8 cellular contexts compared by ENCODE assay signal in the genomic region with DNA sequence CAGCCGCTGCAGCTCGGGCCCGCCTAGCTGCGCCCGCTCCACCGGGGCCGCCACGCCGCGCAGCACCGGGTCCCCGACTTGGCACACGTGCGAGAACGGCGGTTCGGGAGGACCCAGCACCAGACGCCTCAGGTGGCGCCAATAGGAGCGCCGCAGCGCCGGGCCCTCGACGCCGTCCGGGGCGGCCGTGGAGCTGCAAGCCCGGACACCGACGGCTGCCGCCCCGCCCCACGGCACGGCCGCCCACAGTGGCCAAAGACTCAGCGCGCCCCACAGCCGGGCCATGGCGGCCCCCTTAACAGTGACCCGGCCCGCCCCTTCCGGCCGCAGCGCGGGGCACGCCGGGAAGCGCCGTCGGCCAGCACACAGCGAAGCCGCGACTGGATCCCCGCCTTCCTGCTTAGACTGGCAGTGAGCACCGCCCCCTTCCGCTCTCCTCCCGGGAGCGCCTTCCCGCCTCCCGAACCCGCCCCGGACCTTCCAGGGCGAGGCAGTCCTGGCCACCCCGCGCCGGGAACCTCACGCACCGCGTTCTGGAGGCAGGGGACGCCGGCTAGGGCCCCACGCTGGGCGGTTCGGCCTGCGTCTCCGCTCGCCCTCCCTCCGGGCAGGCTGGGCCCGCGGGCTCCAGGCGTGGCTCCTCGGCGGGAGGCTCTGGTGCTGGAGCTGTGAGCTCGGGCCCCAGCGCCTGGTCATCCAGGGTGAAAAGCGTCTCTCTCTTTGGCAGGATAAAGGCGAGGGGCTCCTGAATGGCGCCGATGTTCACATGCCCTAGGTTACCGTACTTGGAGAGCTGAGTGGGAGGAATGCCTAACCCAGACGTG. TPM values are rescaled to one million over a fixed set of nuclear protein-coding genes. Genes with fewer than 3 reads are reported as not detected.
A peak's percentile ranks its signal among the peaks of the same experiment; 100 is the strongest.
DNase-seq lines count a peak whose midpoint lies in the region; ATAC-seq and TF ChIP-seq lines count a peak whose summit lies in the region.

A gene with protein sequence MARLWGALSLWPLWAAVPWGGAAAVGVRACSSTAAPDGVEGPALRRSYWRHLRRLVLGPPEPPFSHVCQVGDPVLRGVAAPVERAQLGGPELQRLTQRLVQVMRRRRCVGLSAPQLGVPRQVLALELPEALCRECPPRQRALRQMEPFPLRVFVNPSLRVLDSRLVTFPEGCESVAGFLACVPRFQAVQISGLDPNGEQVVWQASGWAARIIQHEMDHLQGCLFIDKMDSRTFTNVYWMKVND (minus strand): TSS at position 303 of the 824 bp plus-strand sequence. CDS start 18 bp downstream, at position 285.

- peak in 6 of 7 experiments; percentile 79 to 89 (median 80) for DNase-seq in CD8-positive, alpha-beta T cell
- peak; percentile 96 for DNase-seq in HK-2 (ENCODE audit: unreplicated experiment)
- peak; percentile 73 for DNase-seq in NCI-H82 treated with DMSO at 0.1 percent for 48 hours (lab: John Stamatoyannopoulos, UW; ENCODE audit: unreplicated experiment)
- DNase-seq in activated CD8-positive, alpha-beta T cell treated with anti-CD3 and anti-CD28 coated beads for 36 hours: peak; percentile 85
- peak; percentile 92 to 98 for DNase-seq in lower leg skin (ENCODE audit: low spot score in 2 of 2)
- DNase-seq in stimulated activated CD4-positive, alpha-beta T cell treated with anti-CD3 and anti-CD28 coated beads, Interleukin-4, amount 100 ng/mL, for 4 hours: peak; percentile 82 to 84

- POLR2A ChIA-PET in CD8-positive, alpha-beta T cell (lab: Charles Lee): interaction anchor here (0.5 to 3.0 kb wide), 9 partner anchors 8 to 1045 kb away, joined by 3 to 19 read pairs (median 5); a partner anchor contains a TSS
- POLR2A ChIA-PET in activated CD8-positive, alpha-beta T cell treated with anti-CD3 and anti-CD28 coated beads for 36 hours (lab: Charles Lee): interaction anchor here (1.0 to 7.2 kb wide), 8 partner anchors 9 to 234 kb away, joined by 3 to 93 read pairs (median 3); a partner anchor contains a TSS

- peak within 1 kb of the TSS; percentile 79 for H3K4me3 Mint-ChIP-seq in CD8-positive, alpha-beta T cell
- H3K4me3 Mint-ChIP-seq in activated CD8-positive, alpha-beta T cell treated with anti-CD3 and anti-CD28 coated beads for 36 hours: peak within 1 kb of the TSS; percentile 84

- H3K27ac ChIP-seq in CD8-positive, alpha-beta T cell (ENCODE audit: low read depth, low read length): peak within 1 kb of the TSS; percentile 60
- peak within 1 kb of the TSS; percentile 85 for H3K27ac ChIP-seq in duodenal mucosa (ENCODE audit: low read depth, low read length)

- peaks cover 32% of the 10 kb centered on the region for H3K36me3 ChIP-seq in CD8-positive, alpha-beta T cell (ENCODE audit: insufficient read depth, low read length)
- H3K36me3 ChIP-seq in duodenal mucosa (ENCODE audit: control insufficient read depth in 1 of 2, insufficient read depth in 2 of 2, low read length in 2 of 2): peaks cover 23 to 51% of the 10 kb centered on the region in 2 donors

- peak within 1 kb of the TSS; percentile 74 for H3K27ac Mint-ChIP-seq in CD8-positive, alpha-beta T cell
- H3K27ac Mint-ChIP-seq in activated CD8-positive, alpha-beta T cell treated with anti-CD3 and anti-CD28 coated beads for 36 hours: peak within 1 kb of the TSS; percentile 87

- 0% methylated on average over 41 to 43 of the region's 93 CpGs for WGBS in lower leg skin, 2 donors

- intact Hi-C loops in CD8-positive, alpha-beta T cell (cut with DNase I, micrococcal nuclease): loop anchor here (1.0 to 10.0 kb wide), 9 partner anchors 9 to 1396 kb away; a partner anchor contains a TSS
- intact Hi-C loops in activated CD8-positive, alpha-beta T cell treated with anti-CD3 and anti-CD28 coated beads for 36 hours (cut with micrococcal nuclease): loop anchor here (1.0 kb wide), 1 partner anchor 9 kb away; a partner anchor contains a TSS
- intact Hi-C loops in lower leg skin (cut with DNase I; ENCODE audit: low total_unique reads): no loop called here

- no peaks in the 10 kb centered on the region for H3K9me3 ChIP-seq in CD8-positive, alpha-beta T cell (ENCODE audit: low read length)
- H3K9me3 ChIP-seq in duodenal mucosa (ENCODE audit: control insufficient read depth in 1 of 2, low read length in 2 of 2): no peaks in the 10 kb centered on the region

- ATAC-seq in CD8-positive, alpha-beta T cell: peak; percentile 91
- ATAC-seq in GM19455 (IDR thresholded peaks at IDR 0.05; ENCODE audit: unreplicated experiment): peak; percentile 88
- peak; percentile 97 for ATAC-seq in activated CD8-positive, alpha-beta T cell treated with anti-CD3 and anti-CD28 coated beads for 36 hours

- no peak for TF ChIP-seq CTCF in CD8-positive, alpha-beta T cell (IDR thresholded peaks at IDR 0.05)
- TF ChIP-seq CTCF in activated CD8-positive, alpha-beta T cell treated with anti-CD3 and anti-CD28 coated beads for 36 hours (IDR thresholded peaks at IDR 0.05): no peak
- peak in 1 of 3 donors; percentile 24 for TF ChIP-seq CTCF in lower leg skin (IDR thresholded peaks at IDR 0.05)

- no peaks in the 10 kb centered on the region for H3K27me3 Mint-ChIP-seq in CD8-positive, alpha-beta T cell (ENCODE audit: low read depth)
- no peaks in the 10 kb centered on the region for H3K27me3 Mint-ChIP-seq in activated CD8-positive, alpha-beta T cell treated with anti-CD3 and anti-CD28 coated beads for 36 hours

- H3K36me3 Mint-ChIP-seq in CD8-positive, alpha-beta T cell: peaks cover 57% of the 10 kb centered on the region
- peaks cover 61% of the 10 kb centered on the region for H3K36me3 Mint-ChIP-seq in activated CD8-positive, alpha-beta T cell treated with anti-CD3 and anti-CD28 coated beads for 36 hours (ENCODE audit: low read depth)

- peaks cover 43% of the 10 kb centered on the region for H3K4me1 ChIP-seq in CD8-positive, alpha-beta T cell (ENCODE audit: insufficient read depth, low read length)
- peaks cover 30 to 46% of the 10 kb centered on the region in 2 donors for H3K4me1 ChIP-seq in duodenal mucosa (ENCODE audit: control insufficient read depth in 1 of 2, insufficient read depth in 2 of 2, low read length in 2 of 2)

- H3K27me3 ChIP-seq in CD8-positive, alpha-beta T cell (ENCODE audit: insufficient read depth, low read length): no peaks in the 10 kb centered on the region
- no peaks in the 10 kb centered on the region for H3K27me3 ChIP-seq in duodenal mucosa (ENCODE audit: control insufficient read depth in 1 of 2, insufficient read depth in 2 of 2, low read length in 2 of 2)

- H3K9me3 Mint-ChIP-seq in CD8-positive, alpha-beta T cell: no peaks in the 10 kb centered on the region
- no peaks in the 10 kb centered on the region for H3K9me3 Mint-ChIP-seq in activated CD8-positive, alpha-beta T cell treated with anti-CD3 and anti-CD28 coated beads for 36 hours

- CTCF ChIA-PET in CD8-positive, alpha-beta T cell (lab: Charles Lee): interaction anchor here (0.7 to 3.1 kb wide), 2 partner anchors 9 to 12 kb away, joined by 3 to 17 read pairs; a partner anchor contains a TSS
- CTCF ChIA-PET in activated CD8-positive, alpha-beta T cell treated with anti-CD3 and anti-CD28 coated beads for 36 hours (lab: Charles Lee): interaction anchor here (4.4 kb wide), 1 partner anchor 9 kb away, joined by 28 read pairs; a partner anchor contains a TSS

- H3K4me3 ChIP-seq in CD8-positive, alpha-beta T cell (ENCODE audit: low read depth, low read length): peak within 1 kb of the TSS; percentile 83
- peak within 1 kb of the TSS; percentile 83 to 86 for H3K4me3 ChIP-seq in duodenal mucosa (ENCODE audit: low read depth in 1 of 2, low read length in 2 of 2)
- peak within 1 kb of the TSS; percentile 64 for H3K4me3 ChIP-seq in lower leg skin (ENCODE audit: low read depth, poor library complexity, severe bottlenecking)

- TF ChIP-seq POLR2A in lower leg skin (IDR thresholded peaks at IDR 0.05): no peak

- H3K9ac ChIP-seq in duodenal mucosa (ENCODE audit: low read depth in 1 of 2, low read length in 2 of 2): peak within 1 kb of the TSS; percentile 66 to 79

- peaks cover 52% of the 10 kb centered on the region for H3K4me1 Mint-ChIP-seq in CD8-positive, alpha-beta T cell (ENCODE audit: low read depth)
- H3K4me1 Mint-ChIP-seq in activated CD8-positive, alpha-beta T cell treated with anti-CD3 and anti-CD28 coated beads for 36 hours (ENCODE audit: low read depth): peaks cover 40% of the 10 kb centered on the region

RNA-seq across cellular contexts. Expression of the gene that starts here (rescaled TPM):
- total RNA-seq in CD8-positive, alpha-beta T cell: 1 to 10 TPM; 3.3 to 3.6 TPM
- total RNA-seq in activated CD8-positive, alpha-beta T cell treated with anti-CD3 and anti-CD28 coated beads for 36 hours: 10 to 100 TPM; 16.1 to 19.5 TPM
- 10 to 100 TPM; 17.7 to 20.1 (median 18.1) TPM for total RNA-seq in lower leg skin

Comparison
In these comparisons a context has a peak if more than half of its experiments do, and no peak if none do; other contexts are left out.
1. Peak in every context shown above with its lines: DNase-seq, ATAC-seq, H3K4me3 ChIP-seq and H3K27ac ChIP-seq.